In the genomic region with DNA sequence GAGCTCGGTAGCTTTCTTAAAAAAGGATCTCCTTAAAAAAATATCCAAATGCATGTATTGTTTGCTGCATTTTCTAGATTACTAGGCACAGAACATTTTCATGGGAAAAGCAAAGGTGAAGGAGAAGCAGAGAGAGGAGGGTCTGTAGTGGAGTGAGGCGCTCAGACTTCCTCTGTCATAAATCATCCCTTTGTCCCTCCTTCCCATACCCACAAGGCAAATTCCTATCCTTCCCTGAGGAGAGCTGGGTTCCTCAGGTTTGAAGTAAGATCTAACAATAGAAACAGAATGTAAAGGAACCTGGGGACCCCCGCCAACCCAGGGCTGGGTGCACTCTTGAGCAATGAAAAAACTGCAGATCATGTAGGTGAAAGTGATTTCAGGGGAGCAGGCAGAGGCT, we compare ENCODE assay signal across 22 cellular contexts.
DNase-seq lines count a peak whose midpoint lies in the region; ATAC-seq, FAIRE-seq and TF ChIP-seq lines count a peak whose summit lies in the region.
"Had no signal": no experiment of that assay in that cellular context is flagged by ENCODE, and none has a peak within 500 bp of the region (broad histone marks: within the 10 kb centered on the region; RNA-seq: fewer than 3 reads in every experiment).

No MANE protein-coding gene starts in this region.

- H3K9me3 Mint-ChIP-seq in astrocyte (ENCODE audit: unreplicated experiment) (peaks cover 10% of the 10 kb centered on the region), nephron progenitor cell (peaks cover 17% of the 10 kb centered on the region)
- H3K9me3 Mint-ChIP-seq: CD8-positive, alpha-beta T cell had no signal

- no peaks in the 10 kb centered on the region for H4K20me1 ChIP-seq in astrocyte (ENCODE audit: insufficient read depth, low read length)

- H3K9me3 ChIP-seq in BE2C (no peaks in the 10 kb centered on the region), astrocyte (ENCODE audit: insufficient read depth, low read depth, low read length) (peaks cover 7% of the 10 kb centered on the region)
- H3K9me3 ChIP-seq: neutrophil, suprapubic skin had no signal

- no peak overlapping the region for H2AFZ ChIP-seq in astrocyte (ENCODE audit: low read depth, low read length)

- FAIRE-seq in H54 (lab: Jason Lieb, UNC) (peak; percentile 36), astrocyte (lab: Jason Lieb, UNC) (no peak)

- peak overlapping the region; percentile 44 for H3K4me3 ChIP-seq in BE2C (ENCODE audit: low read depth, low read length)
- no peak overlapping the region for H3K4me3 ChIP-seq in astrocyte (ENCODE audit: insufficient read depth, low read depth, low read length)
- H3K4me3 ChIP-seq: suprapubic skin had no signal

- H3K4me1 Mint-ChIP-seq in astrocyte (ENCODE audit: low read depth, unreplicated experiment): peaks cover 35% of the 10 kb centered on the region
- H3K4me1 Mint-ChIP-seq in nephron progenitor cell: peaks cover 6% of the 10 kb centered on the region
- H3K4me1 Mint-ChIP-seq: endodermal cell had no signal

- no peak for TF ChIP-seq POLR2A in H54 (IDR thresholded peaks at IDR 0.05; ENCODE audit: low read depth, low read length)

- DNase-seq in BE2C (no peak), H54 (ENCODE audit: insufficient read length, low spot score) (no peak), astrocyte (ENCODE audit: low read depth) (peak; percentile 54), nephron progenitor cell (no peak), GOT3 (lab: John Stamatoyannopoulos, UW) (no peak)
- no peak for DNase-seq in stimulated activated CD8-positive, alpha-beta memory T cell treated with anti-CD3 and anti-CD28 coated beads, Interleukin-4, amount 100 ng/mL, for 48 hours
- DNase-seq: activated CD4-positive, alpha-beta T cell treated with anti-CD3 and anti-CD28 coated beads, Interleukin-2, amount 50 U/mL, for 48 hours; activated T-cell treated with anti-CD3 and anti-CD28 coated beads for 4 hours; anterior cingulate cortex; CD8-positive, alpha-beta T cell; DMS79; endodermal cell; hypothalamus; NCI-H1092 treated with DMSO at 0.1 percent for 48 hours; NCI-H2081 treated with DMSO at 0.1 percent for 48 hours; NCI-H524; T-helper 17 cell; WERI-Rb-1 had no signal

- H3K36me3 ChIP-seq in BE2C: no peaks in the 10 kb centered on the region
- no peaks in the 10 kb centered on the region for H3K36me3 ChIP-seq in astrocyte (ENCODE audit: insufficient read depth, low read length)
- H3K36me3 ChIP-seq: neutrophil, suprapubic skin, WERI-Rb-1 had no signal

- H3K27ac Mint-ChIP-seq in astrocyte (ENCODE audit: unreplicated experiment) (peak overlapping the region; percentile 99), nephron progenitor cell (peak overlapping the region; percentile 44)
- H3K27ac Mint-ChIP-seq: CD8-positive, alpha-beta T cell; endodermal cell; T-helper 17 cell had no signal

- H3K4me2 ChIP-seq in astrocyte (ENCODE audit: low read length): peak overlapping the region; percentile 31

- peak overlapping the region; percentile 9 for H3K4me3 Mint-ChIP-seq in astrocyte (ENCODE audit: unreplicated experiment)
- H3K4me3 Mint-ChIP-seq in nephron progenitor cell: no peak overlapping the region
- H3K4me3 Mint-ChIP-seq: CD8-positive, alpha-beta T cell; endodermal cell; T-helper 17 cell had no signal

- H3K27me3 Mint-ChIP-seq in astrocyte (ENCODE audit: low read depth, unreplicated experiment): no peaks in the 10 kb centered on the region
- peaks cover 3% of the 10 kb centered on the region for H3K27me3 Mint-ChIP-seq in nephron progenitor cell (ENCODE audit: low read depth, poor library complexity)

- H3K27me3 ChIP-seq in BE2C (no peaks in the 10 kb centered on the region), astrocyte (ENCODE audit: insufficient read depth, low read length) (no peaks in the 10 kb centered on the region)
- H3K27me3 ChIP-seq: neutrophil, suprapubic skin had no signal

- H3K27ac ChIP-seq in astrocyte (ENCODE audit: low read depth, low read length): peak overlapping the region; percentile 85
- H3K27ac ChIP-seq: neutrophil, suprapubic skin, WERI-Rb-1 had no signal

- H3K9ac ChIP-seq in astrocyte (ENCODE audit: low read length): peak overlapping the region; percentile 43

- H3K36me3 Mint-ChIP-seq in astrocyte (ENCODE audit: low read depth, unreplicated experiment): peaks cover 4% of the 10 kb centered on the region
- H3K36me3 Mint-ChIP-seq in nephron progenitor cell (ENCODE audit: low read depth): no peaks in the 10 kb centered on the region
- H3K36me3 Mint-ChIP-seq: CD8-positive, alpha-beta T cell had no signal

- H3K4me1 ChIP-seq in BE2C: no peaks in the 10 kb centered on the region
- peaks cover 12% of the 10 kb centered on the region for H3K4me1 ChIP-seq in astrocyte (ENCODE audit: insufficient read depth, low read length)
- H3K4me1 ChIP-seq: suprapubic skin had no signal

- H3K79me2 ChIP-seq in astrocyte (ENCODE audit: insufficient read depth, low read length): no peaks in the 10 kb centered on the region

- no peak for TF ChIP-seq CTCF in BE2C (IDR thresholded peaks at IDR 0.05; ENCODE audit: low read depth, low read length)
- no peak for TF ChIP-seq CTCF in astrocyte (IDR thresholded peaks at IDR 0.05; ENCODE audit: insufficient read depth, low read depth, low read length)
- no peak for TF ChIP-seq CTCF in nephron progenitor cell (IDR thresholded peaks at IDR 0.05)

- ATAC-seq in GM21390 (IDR thresholded peaks at IDR 0.05; ENCODE audit: unreplicated experiment) (no peak), GM19324 (IDR thresholded peaks at IDR 0.05; ENCODE audit: low FRiP score, unreplicated experiment) (no peak)
- ATAC-seq: CD8-positive, alpha-beta T cell; T-helper 17 cell had no signal
